In genomic region chr4:150131581-150132228, GRCh38 we compare ENCODE assay signal across 15 cellular contexts. TPM values are rescaled to one million over a fixed set of nuclear protein-coding genes. Genes with fewer than 3 reads are reported as not detected.
DNase-seq lines count a peak whose midpoint lies in the region; ATAC-seq and TF ChIP-seq lines count a peak whose summit lies in the region.
"Had no signal": no experiment of that assay in that cellular context is flagged by ENCODE, and none has a peak within 500 bp of the region (broad histone marks: within the 10 kb centered on the region; RNA-seq: fewer than 3 reads in every experiment).

No MANE protein-coding gene starts in this region.

- intact Hi-C loops in sigmoid colon (cut with DNase I), result no loop called here

- 87 to 96% methylated on average over 1 of the region's 1 CpG for WGBS in sigmoid colon, 2 donors

- H3K4me3 ChIP-seq in ACC112 (ENCODE audit: low read depth, low read length), result no peak overlapping the region
- H3K4me3 ChIP-seq in astrocyte of the spinal cord (ENCODE audit: low read depth, low read length), result no peak overlapping the region
- H3K4me3 ChIP-seq in sigmoid colon, result no peak overlapping the region

- peak; percentile 45 for DNase-seq in HT1080 (ENCODE audit: low read depth)
- peak; percentile 45 for DNase-seq in astrocyte of the spinal cord (ENCODE audit: low read depth, low spot score)
- DNase-seq in kidney tubule cell (ENCODE audit: low spot score), result peak; percentile 66
- no peak for DNase-seq in sigmoid colon
- no peak for DNase-seq in GM13977 (ENCODE audit: low spot score)
- DNase-seq in activated CD4-positive, alpha-beta T cell treated with anti-CD3 and anti-CD28 coated beads, Interleukin-2, amount 50 U/mL, for 4 hours, result no peak
- DNase-seq: Caco-2, Kasumi-1, NCI-H1417, NCI-H1930, NCI-H2171 treated with DMSO at 0.1 percent for 48 hours, SHP77 treated with DMSO at 0.1 percent for 48 hours had no signal

- H3K4me1 ChIP-seq in ACC112 (ENCODE audit: control insufficient read depth, insufficient read depth, low read length, unreplicated experiment), result peaks cover 41% of the 10 kb centered on the region
- H3K4me1 ChIP-seq in sigmoid colon, result peaks cover 1 to 35% (median 17%) of the 10 kb centered on the region in 4 donors
- H3K4me1 ChIP-seq: Caco-2 had no signal

- ATAC-seq in GM21390 (IDR thresholded peaks at IDR 0.05; ENCODE audit: unreplicated experiment), result no peak

- TF ChIP-seq EP300 in sigmoid colon (IDR thresholded peaks at IDR 0.05), result no peak

- no peak for TF ChIP-seq POLR2A in sigmoid colon (IDR thresholded peaks at IDR 0.05)

- no peak for TF ChIP-seq CTCF in astrocyte of the spinal cord (IDR thresholded peaks at IDR 0.05; ENCODE audit: low read depth, low read length)
- TF ChIP-seq CTCF in sigmoid colon (IDR thresholded peaks at IDR 0.05), result no peak
- no peak for TF ChIP-seq CTCF in GM13977 (IDR thresholded peaks at IDR 0.05; ENCODE audit: extremely low read depth, insufficient read depth, missing control alignments)

- peak overlapping the region; percentile 33 for H2AFZ ChIP-seq in ACC112 (ENCODE audit: low read length, unreplicated experiment)

- no peaks in the 10 kb centered on the region for H3K79me2 ChIP-seq in ACC112 (ENCODE audit: control insufficient read depth, insufficient read depth, low read length, unreplicated experiment)

- H3K27ac ChIP-seq in ACC112 (ENCODE audit: low read depth, low read length) (peak overlapping the region; percentile 33; the same call in 1 of the 2 replicates), sigmoid colon (peak overlapping the region in 2 of 4 donors; percentile 36 to 61)

- no peaks in the 10 kb centered on the region for H3K9me3 ChIP-seq in sigmoid colon
- H3K9me3 ChIP-seq: Caco-2 had no signal

- in situ Hi-C loops in astrocyte of the spinal cord (cut with HindIII; ENCODE audit: low sequenced_read_pairs), result no loop called here
- in situ Hi-C loops in GM13977 (cut with MboI; ENCODE audit: low pct_unique_long_range_greater_than_20kb, low sequenced_read_pairs, unreplicated experiment), result no loop called here

- H3K36me3 ChIP-seq in ACC112 (ENCODE audit: insufficient read depth, low read length) (no peaks in the 10 kb centered on the region), sigmoid colon (no peaks in the 10 kb centered on the region)

- H3K27me3 ChIP-seq in ACC112 (ENCODE audit: insufficient read depth, low read length), result no peaks in the 10 kb centered on the region
- H3K27me3 ChIP-seq in sigmoid colon, result no peaks in the 10 kb centered on the region

RNA-seq across cellular contexts. Expression of gene DCLK2, which starts 53.5 kb away (rescaled TPM):
- total RNA-seq in HT1080 (2014; rRNA removed; shearing (Covaris generic)), result 3.8 and 5.2 TPM in 2 replicates
- polyA plus RNA-seq in HT1080 (2015; cell fraction: cytosol; rRNA removed), result 1.2 and 1.5 TPM in 2 replicates
- 1.7 and 1.8 TPM in 2 replicates for polyA plus RNA-seq in HT1080 (2015; cell fraction: nucleus; rRNA removed)
- 10 to 100 TPM in 3 of 4 donors, 1 to 10 TPM in 1; 9.4 to 30.7 (median 18.2) TPM for total RNA-seq in sigmoid colon
- 1 to 10 TPM in 2 of 3 donors, under 1 TPM in 1; 0.69 to 2.5 (median 1.2) TPM for polyA plus RNA-seq in sigmoid colon
- polyA plus RNA-seq: CD14-positive monocyte had no signal

Comparison
In these comparisons a context has a peak if more than half of its experiments do, and no peak if none do; other contexts are left out.
1. DNase-seq: peak in HT1080 (single experiment), astrocyte of the spinal cord (single experiment) and kidney tubule cell (single experiment); none in sigmoid colon (single experiment), GM13977 (single experiment) and activated CD4-positive, alpha-beta T cell treated with anti-CD3 and anti-CD28 coated beads, Interleukin-2, amount 50 U/mL, for 4 hours (0 of 2).